Comparison of ENCODE assay signal across 7 cellular contexts in the genomic region with DNA sequence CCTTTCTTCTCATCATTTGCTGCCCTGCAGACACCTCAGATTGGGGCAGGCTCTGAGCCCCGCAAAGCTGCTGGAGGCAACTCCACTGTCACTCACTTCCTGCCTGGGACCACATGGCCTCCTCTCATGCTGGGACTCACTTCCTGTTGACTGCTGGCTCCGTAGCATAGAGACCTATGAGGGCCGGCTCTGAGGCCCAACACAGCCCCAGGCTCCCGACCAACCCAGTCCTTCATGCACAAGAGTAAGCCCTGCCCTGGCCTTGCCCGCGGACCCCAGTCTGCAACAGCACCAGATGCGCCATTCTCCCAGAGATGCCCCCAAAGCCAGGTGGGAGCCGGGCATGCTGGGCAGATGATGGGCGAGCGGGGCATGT. TPM values are rescaled to one million over a fixed set of nuclear protein-coding genes. Genes with fewer than 3 reads are reported as not detected.
DNase-seq lines count a peak whose midpoint lies in the region; ATAC-seq and FAIRE-seq lines count a peak whose summit lies in the region.

No MANE protein-coding gene starts in this region.

- no peak for FAIRE-seq in HTR-8/SVneo (lab: Jason Lieb, UNC)

- peak overlapping the region; percentile 25 for H3K4me3 ChIP-seq in Jurkat, Clone E6-1 (ENCODE audit: low read length)

- ATAC-seq in GM19324 (IDR thresholded peaks at IDR 0.05; ENCODE audit: low FRiP score, unreplicated experiment) = peak; percentile 40

- peak overlapping the region; percentile 58 for H3K27ac ChIP-seq in temporal lobe (ENCODE audit: low read depth, low read length)

- peak; percentile 80 for DNase-seq in Jurkat, Clone E6-1 (ENCODE audit: low read depth, low spot score)
- DNase-seq in activated CD8-positive, alpha-beta memory T cell treated with anti-CD3 and anti-CD28 coated beads, Interleukin-2, amount 50 U/mL, for 4 hours = peak; percentile 64
- peak; percentile 56 for DNase-seq in iPS-NIHi7 (ENCODE audit: extremely low spot score)
- no peak for DNase-seq in HTR-8/SVneo (ENCODE audit: insufficient read length, low spot score)
- no peak for DNase-seq in putamen (ENCODE audit: low spot score)

RNA-seq across cellular contexts. Expression of a gene that starts 55.7 kb away (rescaled TPM):
- 55.4 TPM for polyA plus RNA-seq in Jurkat, Clone E6-1 (2012; ENCODE audit: insufficient read depth, insufficient read length)
- total RNA-seq in temporal lobe = 39.8 TPM

Comparison
In these comparisons a context has a peak if more than half of its experiments do, and no peak if none do; other contexts are left out.
1. DNase-seq: peak in Jurkat, Clone E6-1 (single experiment), activated CD8-positive, alpha-beta memory T cell treated with anti-CD3 and anti-CD28 coated beads, Interleukin-2, amount 50 U/mL, for 4 hours (single experiment) and iPS-NIHi7 (single experiment); none in HTR-8/SVneo (single experiment) and putamen (single experiment).